In the genomic region with DNA sequence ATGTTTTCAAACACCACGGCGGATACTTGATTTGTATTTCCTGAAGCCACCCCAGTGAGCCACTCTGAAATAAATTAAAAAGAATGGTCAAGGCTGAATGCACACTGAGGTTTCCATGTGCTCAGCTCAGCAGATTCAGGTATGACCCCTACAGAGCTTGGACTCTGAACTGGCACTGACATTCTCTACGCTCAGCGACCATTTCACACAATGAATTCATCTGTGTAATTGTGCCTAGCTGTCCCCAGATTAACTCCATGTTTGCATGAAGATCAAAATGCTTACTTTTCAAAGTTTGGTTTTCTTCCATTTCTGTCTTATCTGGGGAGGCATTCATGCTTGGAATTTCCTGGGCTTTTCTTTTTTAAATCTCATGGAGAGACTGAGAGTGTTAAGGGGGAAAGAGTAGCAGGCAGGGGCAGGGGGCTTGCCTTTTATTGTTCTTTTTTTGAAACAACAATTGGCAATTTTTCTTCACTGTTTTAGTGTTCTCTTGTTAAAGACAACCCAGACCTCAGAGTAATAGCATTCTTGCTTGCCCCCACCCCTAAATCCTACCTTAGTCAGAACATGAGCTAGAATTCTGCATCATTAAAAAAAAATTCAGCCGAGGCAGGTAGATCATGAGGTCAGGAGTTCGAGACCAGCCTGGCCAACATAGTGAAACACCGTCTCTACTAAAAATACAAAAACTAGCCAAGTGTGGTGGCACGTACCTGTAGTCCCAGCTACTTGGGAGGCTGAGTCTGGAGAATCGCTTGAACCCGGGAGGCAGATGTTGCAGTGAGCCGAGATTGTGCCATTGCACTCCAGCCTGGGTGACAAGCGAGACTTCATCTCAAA, we compare ENCODE assay signal across 1 cellular context.
TF ChIP-seq lines count a peak whose summit lies in the region.

No MANE protein-coding gene starts in this region.

TF ChIP-seq in HepG2, 621 proteins besides CTCF, POLR2A, EP300 and RAD21 (continued from another document and continues in another):
- TF ChIP-seq, protein P1, sequence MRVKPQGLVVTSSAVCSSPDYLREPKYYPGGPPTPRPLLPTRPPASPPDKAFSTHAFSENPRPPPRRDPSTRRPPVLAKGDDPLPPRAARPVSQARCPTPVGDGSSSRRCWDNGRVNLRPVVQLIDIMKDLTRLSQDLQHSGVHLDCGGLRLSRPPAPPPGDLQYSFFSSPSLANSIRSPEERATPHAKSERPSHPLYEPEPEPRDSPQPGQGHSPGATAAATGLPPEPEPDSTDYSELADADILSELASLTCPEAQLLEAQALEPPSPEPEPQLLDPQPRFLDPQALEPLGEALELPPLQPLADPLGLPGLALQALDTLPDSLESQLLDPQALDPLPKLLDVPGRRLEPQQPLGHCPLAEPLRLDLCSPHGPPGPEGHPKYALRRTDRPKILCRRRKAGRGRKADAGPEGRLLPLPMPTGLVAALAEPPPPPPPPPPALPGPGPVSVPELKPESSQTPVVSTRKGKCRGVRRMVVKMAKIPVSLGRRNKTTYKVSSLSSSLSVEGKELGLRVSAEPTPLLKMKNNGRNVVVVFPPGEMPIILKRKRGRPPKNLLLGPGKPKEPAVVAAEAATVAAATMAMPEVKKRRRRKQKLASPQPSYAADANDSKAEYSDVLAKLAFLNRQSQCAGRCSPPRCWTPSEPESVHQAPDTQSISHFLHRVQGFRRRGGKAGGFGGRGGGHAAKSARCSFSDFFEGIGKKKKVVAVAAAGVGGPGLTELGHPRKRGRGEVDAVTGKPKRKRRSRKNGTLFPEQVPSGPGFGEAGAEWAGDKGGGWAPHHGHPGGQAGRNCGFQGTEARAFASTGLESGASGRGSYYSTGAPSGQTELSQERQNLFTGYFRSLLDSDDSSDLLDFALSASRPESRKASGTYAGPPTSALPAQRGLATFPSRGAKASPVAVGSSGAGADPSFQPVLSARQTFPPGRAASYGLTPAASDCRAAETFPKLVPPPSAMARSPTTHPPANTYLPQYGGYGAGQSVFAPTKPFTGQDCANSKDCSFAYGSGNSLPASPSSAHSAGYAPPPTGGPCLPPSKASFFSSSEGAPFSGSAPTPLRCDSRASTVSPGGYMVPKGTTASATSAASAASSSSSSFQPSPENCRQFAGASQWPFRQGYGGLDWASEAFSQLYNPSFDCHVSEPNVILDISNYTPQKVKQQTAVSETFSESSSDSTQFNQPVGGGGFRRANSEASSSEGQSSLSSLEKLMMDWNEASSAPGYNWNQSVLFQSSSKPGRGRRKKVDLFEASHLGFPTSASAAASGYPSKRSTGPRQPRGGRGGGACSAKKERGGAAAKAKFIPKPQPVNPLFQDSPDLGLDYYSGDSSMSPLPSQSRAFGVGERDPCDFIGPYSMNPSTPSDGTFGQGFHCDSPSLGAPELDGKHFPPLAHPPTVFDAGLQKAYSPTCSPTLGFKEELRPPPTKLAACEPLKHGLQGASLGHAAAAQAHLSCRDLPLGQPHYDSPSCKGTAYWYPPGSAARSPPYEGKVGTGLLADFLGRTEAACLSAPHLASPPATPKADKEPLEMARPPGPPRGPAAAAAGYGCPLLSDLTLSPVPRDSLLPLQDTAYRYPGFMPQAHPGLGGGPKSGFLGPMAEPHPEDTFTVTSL (CRISPR knock-in tag; IDR thresholded peaks at IDR 0.05; ENCODE audit: borderline replicate concordance) = peak; percentile 83
- peak; percentile 19; the same call in 1 of the 2 replicates for TF ChIP-seq BCL6 (CRISPR knock-in tag; IDR thresholded peaks at IDR 0.05)
- TF ChIP-seq POLR2G (IDR thresholded peaks at IDR 0.05; ENCODE audit: low read depth, low read length) = peak; percentile 45; the same call in 1 of the 2 replicates
- TF ChIP-seq MEIS2 (CRISPR knock-in tag; IDR thresholded peaks at IDR 0.05) = peak; percentile 45; the same call in 1 of the 2 replicates
- TF ChIP-seq SPEN (CRISPR knock-in tag; IDR thresholded peaks at IDR 0.05; ENCODE audit: low read depth) = peak; percentile 45; the same call in 1 of the 2 replicates
- TF ChIP-seq, protein P2, sequence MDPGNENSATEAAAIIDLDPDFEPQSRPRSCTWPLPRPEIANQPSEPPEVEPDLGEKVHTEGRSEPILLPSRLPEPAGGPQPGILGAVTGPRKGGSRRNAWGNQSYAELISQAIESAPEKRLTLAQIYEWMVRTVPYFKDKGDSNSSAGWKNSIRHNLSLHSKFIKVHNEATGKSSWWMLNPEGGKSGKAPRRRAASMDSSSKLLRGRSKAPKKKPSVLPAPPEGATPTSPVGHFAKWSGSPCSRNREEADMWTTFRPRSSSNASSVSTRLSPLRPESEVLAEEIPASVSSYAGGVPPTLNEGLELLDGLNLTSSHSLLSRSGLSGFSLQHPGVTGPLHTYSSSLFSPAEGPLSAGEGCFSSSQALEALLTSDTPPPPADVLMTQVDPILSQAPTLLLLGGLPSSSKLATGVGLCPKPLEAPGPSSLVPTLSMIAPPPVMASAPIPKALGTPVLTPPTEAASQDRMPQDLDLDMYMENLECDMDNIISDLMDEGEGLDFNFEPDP (CRISPR knock-in tag; conservative IDR thresholded peaks at IDR 0.05) = no peak
- TF ChIP-seq ZNF562 (CRISPR knock-in tag; IDR thresholded peaks at IDR 0.05; ENCODE audit: borderline replicate concordance) = no peak
- TF ChIP-seq ZNF12 (CRISPR knock-in tag; IDR thresholded peaks at IDR 0.05) = 0 out of 2 replicates have a peak, but pooled peaks have one; percentile 31
- peak; percentile 93 for TF ChIP-seq HNF4G (IDR thresholded peaks at IDR 0.05; ENCODE audit: borderline replicate concordance, low read depth, low read length)
- TF ChIP-seq HNF4G (CRISPR knock-in tag; IDR thresholded peaks at IDR 0.05; ENCODE audit: borderline replicate concordance, low read depth) = peak; percentile 43; the same call in 1 of the 2 replicates
- no peak for TF ChIP-seq MTA3 (CRISPR knock-in tag; IDR thresholded peaks at IDR 0.05)
- TF ChIP-seq NFIC (IDR thresholded peaks at IDR 0.05; ENCODE audit: low read length) = peak; percentile 57; the same call in 1 of the 2 replicates
- no peak for TF ChIP-seq ARID2 (CRISPR knock-in tag; IDR thresholded peaks at IDR 0.05; ENCODE audit: borderline replicate concordance)
- no peak for TF ChIP-seq SRSF4 (IDR thresholded peaks at IDR 0.05; ENCODE audit: low read depth, low read length, poor library complexity, severe bottlenecking)
- TF ChIP-seq TFE3 (CRISPR knock-in tag; IDR thresholded peaks at IDR 0.05) = peak; percentile 40; the same call in 1 of the 2 replicates
- 0 out of 2 replicates have a peak, but pooled peaks have one; percentile 33 for TF ChIP-seq ZNF580 (CRISPR knock-in tag; IDR thresholded peaks at IDR 0.05; ENCODE audit: borderline replicate concordance, low read depth)
- peak; percentile 60; the same call in 1 of the 2 replicates for TF ChIP-seq ZGPAT (CRISPR knock-in tag; IDR thresholded peaks at IDR 0.05)
- TF ChIP-seq SIX1 (CRISPR knock-in tag; IDR thresholded peaks at IDR 0.05; ENCODE audit: borderline replicate concordance) = peak; percentile 62; the same call in 1 of the 2 replicates
- no peak for TF ChIP-seq ZNF619 (CRISPR knock-in tag; IDR thresholded peaks at IDR 0.05)
- no peak for TF ChIP-seq ZSCAN30 (CRISPR knock-in tag; IDR thresholded peaks at IDR 0.05)
- peak; percentile 90 for TF ChIP-seq PAXIP1 (CRISPR knock-in tag; conservative IDR thresholded peaks at IDR 0.05)
- peak; percentile 95 for TF ChIP-seq HNF4A (CRISPR knock-in tag; IDR thresholded peaks at IDR 0.05)
- no peak for TF ChIP-seq ZFP37 (CRISPR knock-in tag; IDR thresholded peaks at IDR 0.05; ENCODE audit: borderline replicate concordance)
- peak; percentile 76 for TF ChIP-seq HOXA3 (CRISPR knock-in tag; IDR thresholded peaks at IDR 0.05)
- peak; percentile 74 for TF ChIP-seq SIX4 (CRISPR knock-in tag; IDR thresholded peaks at IDR 0.05)
- TF ChIP-seq HOXA5 (CRISPR knock-in tag; IDR thresholded peaks at IDR 0.05) = peak; percentile 28
- TF ChIP-seq ETV5 (CRISPR knock-in tag; IDR thresholded peaks at IDR 0.05; ENCODE audit: borderline replicate concordance) = peak; percentile 53; the same call in 1 of the 2 replicates
- peak; percentile 67; the same call in 1 of the 2 replicates for TF ChIP-seq ESRRA (CRISPR knock-in tag; IDR thresholded peaks at IDR 0.05; ENCODE audit: low read depth)
- 0 out of 2 replicates have a peak, but pooled peaks have one; percentile 18 for TF ChIP-seq ZBTB7B (CRISPR knock-in tag; IDR thresholded peaks at IDR 0.05)
- no peak for TF ChIP-seq CENPT (CRISPR knock-in tag; IDR thresholded peaks at IDR 0.05; ENCODE audit: low read depth)
- no peak for TF ChIP-seq PTBP1 (IDR thresholded peaks at IDR 0.05; ENCODE audit: low read depth, low read length, poor library complexity, severe bottlenecking)
- no peak for TF ChIP-seq FOXA1 (IDR thresholded peaks at IDR 0.05)
- TF ChIP-seq FOXA1 (CRISPR knock-in tag; IDR thresholded peaks at IDR 0.05) = peak; percentile 77
- no peak for TF ChIP-seq ZNF501 (CRISPR knock-in tag; IDR thresholded peaks at IDR 0.05)
- peak; percentile 58; the same call in 1 of the 2 replicates for TF ChIP-seq YEATS4 (CRISPR knock-in tag; IDR thresholded peaks at IDR 0.05; ENCODE audit: borderline replicate concordance)
- no peak for TF ChIP-seq ZNF280D (CRISPR knock-in tag; IDR thresholded peaks at IDR 0.05)
- 0 out of 2 replicates have a peak, but pooled peaks have one; percentile 15 for TF ChIP-seq KAT7 (CRISPR knock-in tag; IDR thresholded peaks at IDR 0.05; ENCODE audit: borderline replicate concordance)
- TF ChIP-seq ZNF460 (CRISPR knock-in tag; IDR thresholded peaks at IDR 0.05; ENCODE audit: borderline replicate concordance) = 0 out of 2 replicates have a peak, but pooled peaks have one; percentile 11
- TF ChIP-seq SMARCC2 (IDR thresholded peaks at IDR 0.05) = no peak
